Comparison of ENCODE assay signal across 1 cellular context in genomic region chr4:85543832-85544231, GRCh38.
TF ChIP-seq lines count a peak whose summit lies in the region.

No MANE protein-coding gene starts in this region.

TF ChIP-seq in HEK293, 187 proteins besides CTCF, POLR2A, EP300 and RAD21 (continued from another document and continues in another):
- TF ChIP-seq ZNF692 (tag by site-specific recombination; IDR thresholded peaks at IDR 0.05) (peak; percentile 96), ZNF660 (tag by site-specific recombination; IDR thresholded peaks at IDR 0.05) (peak; percentile 58; the same call in 1 of the 2 replicates), PRDM1 (tag by site-specific recombination; IDR thresholded peaks at IDR 0.05) (no peak), PBX3 (CRISPR knock-in tag; IDR thresholded peaks at IDR 0.05) (no peak), ZNF354C (tag by site-specific recombination; IDR thresholded peaks at IDR 0.05; ENCODE audit: borderline replicate concordance, low read depth) (no peak), ZNF223 (tag by site-specific recombination; IDR thresholded peaks at IDR 0.05) (no peak), ZNF513 (tag by site-specific recombination; IDR thresholded peaks at IDR 0.05) (no peak), ZNF658 (tag by site-specific recombination; IDR thresholded peaks at IDR 0.05) (no peak), INSM2 (tag by site-specific recombination; IDR thresholded peaks at IDR 0.05) (peak; percentile 89), ZNF146 (tag by site-specific recombination; IDR thresholded peaks at IDR 0.05) (no peak), ZNF18 (tag by site-specific recombination; IDR thresholded peaks at IDR 0.05) (no peak), SP3 (tag by site-specific recombination; IDR thresholded peaks at IDR 0.05) (no peak), ZNF157 (tag by site-specific recombination; IDR thresholded peaks at IDR 0.05) (no peak), ZSCAN18 (tag by site-specific recombination; IDR thresholded peaks at IDR 0.05) (no peak), ZNF23 (tag by site-specific recombination; IDR thresholded peaks at IDR 0.05; ENCODE audit: borderline replicate concordance) (no peak), ZNF324 (tag by site-specific recombination; IDR thresholded peaks at IDR 0.05) (no peak), ZNF266 (tag by site-specific recombination; IDR thresholded peaks at IDR 0.05; ENCODE audit: low read depth) (no peak), ZNF677 (tag by site-specific recombination; IDR thresholded peaks at IDR 0.05) (no peak), ZBTB21 (tag by site-specific recombination; IDR thresholded peaks at IDR 0.05) (peak; percentile 56; the same call in 1 of the 2 replicates), OVOL3 (tag by site-specific recombination; IDR thresholded peaks at IDR 0.05) (no peak), ZEB2 (tag by site-specific recombination; IDR thresholded peaks at IDR 0.05) (0 out of 2 replicates have a peak, but pooled peaks have one; percentile 41), ZNF596 (tag by site-specific recombination; IDR thresholded peaks at IDR 0.05) (no peak), ZNF426 (tag by site-specific recombination; IDR thresholded peaks at IDR 0.05) (no peak), ZNF398 (tag by site-specific recombination; IDR thresholded peaks at IDR 0.05) (peak; percentile 55), GLIS2 (tag by site-specific recombination; IDR thresholded peaks at IDR 0.05) (no peak), ZNF560 (tag by site-specific recombination; IDR thresholded peaks at IDR 0.05; ENCODE audit: borderline replicate concordance) (no peak), YY2 (tag by site-specific recombination; IDR thresholded peaks at IDR 0.05) (no peak), ZBTB10 (tag by site-specific recombination; IDR thresholded peaks at IDR 0.05) (no peak), ZNF837 (tag by site-specific recombination; IDR thresholded peaks at IDR 0.05) (no peak), IKZF3 (tag by site-specific recombination; IDR thresholded peaks at IDR 0.05) (no peak), OSR2 (tag by site-specific recombination; IDR thresholded peaks at IDR 0.05) (no peak), ZNF132 (tag by site-specific recombination; IDR thresholded peaks at IDR 0.05; ENCODE audit: borderline replicate concordance) (no peak), PRDM10 (tag by site-specific recombination; IDR thresholded peaks at IDR 0.05) (no peak), ZNF416 (tag by site-specific recombination; IDR thresholded peaks at IDR 0.05) (no peak), ZNF654 (tag by site-specific recombination; IDR thresholded peaks at IDR 0.05; ENCODE audit: low read depth) (no peak), ZNF433 (tag by site-specific recombination; IDR thresholded peaks at IDR 0.05; ENCODE audit: low read depth) (no peak), TSHZ1 (tag by site-specific recombination; IDR thresholded peaks at IDR 0.05; ENCODE audit: borderline replicate concordance) (no peak), ZFP69B (tag by site-specific recombination; IDR thresholded peaks at IDR 0.05) (peak; percentile 93), ZNF626 (tag by site-specific recombination; IDR thresholded peaks at IDR 0.05) (no peak), ZNF274 (IDR thresholded peaks at IDR 0.05; ENCODE audit: low read length) (no peak), ZNF274 (tag by site-specific recombination; IDR thresholded peaks at IDR 0.05; ENCODE audit: borderline replicate concordance) (no peak)
